ENCODE assay signal across 13 cellular contexts in the genomic region with DNA sequence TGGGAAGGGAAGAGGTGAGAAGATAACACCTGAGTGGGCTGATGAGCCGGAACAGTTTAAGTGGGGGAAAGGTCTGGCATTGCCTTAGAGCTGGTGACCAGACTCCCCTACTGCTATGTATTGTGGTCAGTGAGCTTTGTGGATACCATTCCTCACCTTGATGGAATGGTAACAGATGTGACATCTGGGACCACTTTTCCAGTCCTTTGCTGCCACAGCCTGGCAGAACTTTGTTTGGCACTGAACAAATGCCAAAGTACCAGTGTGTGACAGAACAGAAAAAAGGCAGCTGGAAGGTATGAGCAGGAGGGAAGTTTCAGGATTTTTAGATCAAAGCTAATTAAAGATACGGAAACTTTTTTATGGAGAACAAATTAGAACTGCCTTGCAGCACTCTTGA. TPM values are rescaled to one million over a fixed set of nuclear protein-coding genes. Genes with fewer than 3 reads are reported as not detected.
DNase-seq lines count a peak whose midpoint lies in the region; ATAC-seq and TF ChIP-seq lines count a peak whose summit lies in the region.
"Had no signal": no experiment of that assay in that cellular context is flagged by ENCODE, and none has a peak within 500 bp of the region (broad histone marks: within the 10 kb centered on the region; RNA-seq: fewer than 3 reads in every experiment).

No MANE protein-coding gene starts in this region.

- no peak overlapping the region for H2AFZ ChIP-seq in neuronal stem cell (ENCODE audit: low read length)

- TF ChIP-seq EP300 in Ishikawa (IDR thresholded peaks at IDR 0.05; ENCODE audit: borderline replicate concordance) = no peak

- H2BK5ac ChIP-seq in neuronal stem cell (ENCODE audit: low read length) = no peak overlapping the region

- no peak overlapping the region for H2BK12ac ChIP-seq in neuronal stem cell (ENCODE audit: low read length)

- H3K18ac ChIP-seq in neuronal stem cell (ENCODE audit: low read length) = no peak overlapping the region

- no peak overlapping the region for H3K4me3 Mint-ChIP-seq in chondrocyte (ENCODE audit: unreplicated experiment)
- H3K4me3 Mint-ChIP-seq in CD8-positive, alpha-beta T cell = no peak overlapping the region
- H3K4me3 Mint-ChIP-seq: activated CD4-positive, alpha-beta T cell treated with anti-CD3 and anti-CD28 coated beads for 36 hours had no signal

- H3K27ac Mint-ChIP-seq in chondrocyte (ENCODE audit: unreplicated experiment) = no peak overlapping the region
- H3K27ac Mint-ChIP-seq in CD8-positive, alpha-beta T cell = no peak overlapping the region
- H3K27ac Mint-ChIP-seq: activated CD4-positive, alpha-beta T cell treated with anti-CD3 and anti-CD28 coated beads for 36 hours had no signal

- peaks cover 2% of the 10 kb centered on the region for H3K79me1 ChIP-seq in neuronal stem cell (ENCODE audit: low read depth, low read length)

- no peak overlapping the region for H2BK120ac ChIP-seq in neuronal stem cell (ENCODE audit: low read depth, low read length)

- DNase-seq in AG04450 (ENCODE audit: low read depth, low spot score) (no peak), chondrocyte (ENCODE audit: low spot score) (no peak), right lobe of liver (no peak), NCI-H187 (lab: John Stamatoyannopoulos, UW) (no peak), neuronal stem cell (ENCODE audit: low spot score) (no peak), GOT3 (lab: John Stamatoyannopoulos, UW) (no peak)
- no peak for DNase-seq in CD8-positive, alpha-beta T cell
- DNase-seq: activated CD4-positive, alpha-beta T cell treated with anti-CD3 and anti-CD28 coated beads for 36 hours; activated effector memory CD4-positive, alpha-beta T cell treated with Interleukin-2 at 50 U/mL for 16 hours; NCI-H2081 treated with DMSO at 0.1 percent for 48 hours; SIG-M5 had no signal

- H3K27me3 Mint-ChIP-seq in chondrocyte (ENCODE audit: low read depth) = no peaks in the 10 kb centered on the region
- H3K27me3 Mint-ChIP-seq in CD8-positive, alpha-beta T cell (ENCODE audit: low read depth) = no peaks in the 10 kb centered on the region
- H3K27me3 Mint-ChIP-seq: activated CD4-positive, alpha-beta T cell treated with anti-CD3 and anti-CD28 coated beads for 36 hours had no signal

- peaks cover 33% of the 10 kb centered on the region for H3K36me3 Mint-ChIP-seq in chondrocyte (ENCODE audit: low read depth)
- H3K36me3 Mint-ChIP-seq in CD8-positive, alpha-beta T cell = peaks cover 77% of the 10 kb centered on the region

- peak; percentile 10; the same call in 1 of the 2 replicates for TF ChIP-seq CTCF in AG04450 (IDR thresholded peaks at IDR 0.05; ENCODE audit: low read depth, low read length)
- TF ChIP-seq CTCF in chondrocyte (IDR thresholded peaks at IDR 0.05) = peak; percentile 54
- peak; percentile 29 to 43 (median 30) for TF ChIP-seq CTCF in right lobe of liver (IDR thresholded peaks at IDR 0.05)
- no peak for TF ChIP-seq CTCF in CD8-positive, alpha-beta T cell (IDR thresholded peaks at IDR 0.05)

- no peak overlapping the region for H4K91ac ChIP-seq in neuronal stem cell (ENCODE audit: low read depth, low read length, poor library complexity)

- no peak overlapping the region for H3K4me2 ChIP-seq in neuronal stem cell (ENCODE audit: insufficient read depth, low read length, poor library complexity, severe bottlenecking)

- no peak overlapping the region for H4K8ac ChIP-seq in neuronal stem cell (ENCODE audit: low read depth, low read length)

- WGBS in right lobe of liver (ENCODE audit: insufficient coverage, low coverage, low lambda C conversion rate, missing lambda C conversion rate) = 90% methylated on average over 1 of the region's 2 CpGs
- WGBS in neuronal stem cell (ENCODE audit: extremely low coverage in 2 of 2, insufficient read length in 2 of 2, insufficient replicate concordance in 1 of 2), 2 donors = no CpG with 5 or more reads among the region's 2 CpGs

- CTCF ChIA-PET in AG04450 (lab: Charles Lee) = interaction anchor here (1.2 to 1.5 kb wide), 2 partner anchors 144 to 156 kb away, joined by 3 read pairs; no protein-coding TSS in a partner anchor
- CTCF ChIA-PET in CD8-positive, alpha-beta T cell (lab: Charles Lee) = interaction anchor here (0.9 to 1.8 kb wide), 3 partner anchors 20 to 156 kb away, joined by 3 to 13 read pairs (median 3); no protein-coding TSS in a partner anchor

- peak; percentile 47 to 63 (median 55) for ATAC-seq in right lobe of liver
- ATAC-seq in CD8-positive, alpha-beta T cell = no peak
- ATAC-seq: activated CD4-positive, alpha-beta T cell treated with anti-CD3 and anti-CD28 coated beads for 36 hours had no signal

- POLR2A ChIA-PET in AG04450 (lab: Yijun Ruan, JAX) = interaction anchor here (0.8 to 1.0 kb wide), 3 partner anchors 15 to 154 kb away, joined by 3 to 4 read pairs (median 3); a partner anchor contains a TSS
- POLR2A ChIA-PET in CD8-positive, alpha-beta T cell (lab: Charles Lee) = interaction anchor here (1.4 kb wide), 1 partner anchor 15 kb away, joined by 5 read pairs; a partner anchor contains a TSS

- H3K4me3 ChIP-seq in AG04450 (ENCODE audit: low read depth, low read length) = no peak overlapping the region
- no peak overlapping the region for H3K4me3 ChIP-seq in right lobe of liver
- no peak overlapping the region for H3K4me3 ChIP-seq in CD8-positive, alpha-beta T cell (ENCODE audit: low read depth, low read length)
- H3K4me3 ChIP-seq in neuronal stem cell (ENCODE audit: low read length in 2 of 2) = no peak overlapping the region

- peak; percentile 21; the same call in 1 of the 2 replicates for TF ChIP-seq RAD21 in Ishikawa (IDR thresholded peaks at IDR 0.05; ENCODE audit: low read depth)

- H3K9ac ChIP-seq in neuronal stem cell (ENCODE audit: low read depth, low read length, poor library complexity) = no peak overlapping the region

- peaks cover 11% of the 10 kb centered on the region for H3K4me1 Mint-ChIP-seq in chondrocyte (ENCODE audit: low read depth)
- H3K4me1 Mint-ChIP-seq in CD8-positive, alpha-beta T cell (ENCODE audit: low read depth) = peaks cover 25% of the 10 kb centered on the region

- no peak overlapping the region for H2AK5ac ChIP-seq in neuronal stem cell (ENCODE audit: low read depth, low read length)

- H3K9me3 ChIP-seq in AG04450 (ENCODE audit: control insufficient read depth, insufficient read depth, low read length) = no peaks in the 10 kb centered on the region
- H3K9me3 ChIP-seq in right lobe of liver = no peaks in the 10 kb centered on the region
- no peaks in the 10 kb centered on the region for H3K9me3 ChIP-seq in CD8-positive, alpha-beta T cell (ENCODE audit: low read length)
- no peaks in the 10 kb centered on the region for H3K9me3 ChIP-seq in neuronal stem cell (replicated peaks in 1 of 2; ENCODE audit: control insufficient read depth in 2 of 2, insufficient read depth in 1 of 2, low read depth in 1 of 2, low read length in 2 of 2)

- no peaks in the 10 kb centered on the region for H3K9me3 Mint-ChIP-seq in chondrocyte (ENCODE audit: low read depth)
- no peaks in the 10 kb centered on the region for H3K9me3 Mint-ChIP-seq in CD8-positive, alpha-beta T cell

- no peak overlapping the region for H3K14ac ChIP-seq in neuronal stem cell (ENCODE audit: low read length)

- H3K27me3 ChIP-seq in AG04450 (ENCODE audit: control insufficient read depth, insufficient read depth, low read length) = no peaks in the 10 kb centered on the region
- no peaks in the 10 kb centered on the region for H3K27me3 ChIP-seq in right lobe of liver
- H3K27me3 ChIP-seq in CD8-positive, alpha-beta T cell (ENCODE audit: insufficient read depth, low read length) = no peaks in the 10 kb centered on the region
- H3K27me3 ChIP-seq in neuronal stem cell (ENCODE audit: control insufficient read depth in 3 of 3, insufficient read depth in 3 of 3, low read depth in 1 of 3, low read length in 3 of 3) = no peaks in the 10 kb centered on the region

- intact Hi-C loops in right lobe of liver (cut with DNase I) = loop anchor here (10.0 kb wide), 1 partner anchor 149 kb away; no protein-coding TSS in a partner anchor
- intact Hi-C loops in CD8-positive, alpha-beta T cell (cut with DNase I, micrococcal nuclease) = no loop called here

- H3K27ac ChIP-seq in AG04450 (ENCODE audit: low read depth, low read length) (no peak overlapping the region), right lobe of liver (no peak overlapping the region), neuronal stem cell (replicated peaks; ENCODE audit: low read length) (no peak overlapping the region)
- H3K27ac ChIP-seq in CD8-positive, alpha-beta T cell (ENCODE audit: low read depth, low read length) = no peak overlapping the region
- H3K27ac ChIP-seq: C4-2B had no signal

- no peak overlapping the region for H3K23ac ChIP-seq in neuronal stem cell (ENCODE audit: low read depth, low read length, poor library complexity)

- peaks cover 0 to 46% (median 27%) of the 10 kb centered on the region in 4 donors for H3K36me3 ChIP-seq in right lobe of liver
- H3K36me3 ChIP-seq in CD8-positive, alpha-beta T cell (ENCODE audit: insufficient read depth, low read length) = peaks cover 34% of the 10 kb centered on the region
- peaks cover 35 to 74% of the 10 kb centered on the region in 2 donors for H3K36me3 ChIP-seq in neuronal stem cell (replicated peaks in 1 of 2; ENCODE audit: control insufficient read depth in 2 of 2, insufficient read depth in 2 of 2, low read length in 2 of 2)

- peaks cover 0 to 10% (median 3%) of the 10 kb centered on the region in 4 donors for H3K4me1 ChIP-seq in right lobe of liver
- H3K4me1 ChIP-seq in CD8-positive, alpha-beta T cell (ENCODE audit: insufficient read depth, low read length) = peaks cover 6% of the 10 kb centered on the region
- peaks cover 0 to 6% of the 10 kb centered on the region in 2 donors for H3K4me1 ChIP-seq in neuronal stem cell (ENCODE audit: control insufficient read depth in 2 of 2, insufficient read depth in 1 of 2, low read depth in 1 of 2, low read length in 2 of 2)

- no peak overlapping the region for H2BK15ac ChIP-seq in neuronal stem cell (ENCODE audit: low read length)

- H3K4ac ChIP-seq in neuronal stem cell (ENCODE audit: low read length) = no peak overlapping the region

- no peak for TF ChIP-seq POLR2A in right lobe of liver (IDR thresholded peaks at IDR 0.05)

RNA-seq across cellular contexts. Expression of a gene that starts 6.2 kb away (rescaled TPM):
- 59.3 and 63.7 TPM in 2 replicates for polyA plus RNA-seq in AG04450 (2011; rRNA removed)
- polyA minus RNA-seq in AG04450 (2011; rRNA and poly(A)+ RNA removed) = 36.9 and 41.8 TPM in 2 replicates
- total RNA-seq in chondrocyte = 48.3 to 48.6 TPM (median 48.4 TPM) in 3 replicates
- 10 to 100 TPM; 20.7 to 26.6 (median 24.1) TPM for total RNA-seq in right lobe of liver
- total RNA-seq in CD8-positive, alpha-beta T cell = 10 to 100 TPM; 18.8 to 20.2 TPM
- 15.7 TPM for polyA plus RNA-seq in neuronal stem cell (2013, experiment 1 of 2)
- polyA plus RNA-seq in neuronal stem cell (2013, experiment 2 of 2) = 16.3 TPM

RNA-seq across cellular contexts. Expression of a gene that starts 6.2 kb away (rescaled TPM):
- polyA plus RNA-seq in AG04450 (2011; rRNA removed) = 9.4 and 10.4 TPM in 2 replicates
- 43.5 and 51.1 TPM in 2 replicates for polyA minus RNA-seq in AG04450 (2011; rRNA and poly(A)+ RNA removed)
- 29.3 to 64.0 TPM (median 33.6 TPM) in 3 replicates for total RNA-seq in chondrocyte
- total RNA-seq in right lobe of liver = 10 to 100 TPM; 12.7 to 30.4 (median 19.2) TPM
- total RNA-seq in CD8-positive, alpha-beta T cell = 10 to 100 TPM; 57.0 to 64.4 TPM
- polyA plus RNA-seq in neuronal stem cell (2013, experiment 1 of 2) = 4.2 TPM
- polyA plus RNA-seq in neuronal stem cell (2013, experiment 2 of 2) = 4.0 TPM

RNA-seq across cellular contexts. Expression of a gene that starts 15.6 kb away (rescaled TPM):
- polyA plus RNA-seq in AG04450 (2011; rRNA removed) = 165 and 167 TPM in 2 replicates
- polyA minus RNA-seq in AG04450 (2011; rRNA and poly(A)+ RNA removed) = 90.0 and 97.7 TPM in 2 replicates
- total RNA-seq in chondrocyte (78.9 to 103 TPM (median 101 TPM) in 3 replicates), right lobe of liver (10 to 100 TPM; 19.9 to 38.3 (median 29.2) TPM)
- total RNA-seq in CD8-positive, alpha-beta T cell = 10 to 100 TPM; 24.6 to 25.6 TPM
- polyA plus RNA-seq in neuronal stem cell (2013, experiment 1 of 2) = 16.3 TPM
- polyA plus RNA-seq in neuronal stem cell (2013, experiment 2 of 2) = 15.7 TPM

RNA-seq across cellular contexts. Expression of a gene that starts 24.7 kb away (rescaled TPM):
- polyA plus RNA-seq in AG04450 (2011; rRNA removed) = 22.8 and 27.5 TPM in 2 replicates
- 41.6 and 47.4 TPM in 2 replicates for polyA minus RNA-seq in AG04450 (2011; rRNA and poly(A)+ RNA removed)
- total RNA-seq in chondrocyte = 14.4 to 16.9 TPM (median 14.5 TPM) in 3 replicates
- total RNA-seq in right lobe of liver = 1 to 10 TPM in 4 of 6 experiments, under 1 TPM in 1, not detected in 1; 0.49 to 5.3 (median 2.3) TPM
- 1 to 10 TPM in 1 of 2 experiments, under 1 TPM in 1; 0.92 to 1.3 TPM for total RNA-seq in CD8-positive, alpha-beta T cell
- polyA plus RNA-seq in neuronal stem cell (2013, experiment 1 of 2) = 166 TPM
- 165 TPM for polyA plus RNA-seq in neuronal stem cell (2013, experiment 2 of 2)

RNA-seq across cellular contexts. Expression of a gene that starts 45.8 kb away (rescaled TPM):
- not detected in 2 replicates for polyA plus RNA-seq in AG04450 (2011; rRNA removed)
- polyA minus RNA-seq in AG04450 (2011; rRNA and poly(A)+ RNA removed) = not detected in 2 replicates
- not detected in 3 replicates for total RNA-seq in chondrocyte
- under 1 TPM in 1 of 6 experiments, not detected in 5; 0.59 TPM for total RNA-seq in right lobe of liver
- total RNA-seq in CD8-positive, alpha-beta T cell = not detected
- polyA plus RNA-seq in neuronal stem cell (2013, experiment 1 of 2) = not detected
- not detected for polyA plus RNA-seq in neuronal stem cell (2013, experiment 2 of 2)
- total RNA-seq: activated CD4-positive, alpha-beta T cell treated with anti-CD3 and anti-CD28 coated beads for 36 hours had no signal

Comparison
In these comparisons a context has a peak if more than half of its experiments do, and no peak if none do; other contexts are left out.
1. intact Hi-C loops: an anchor here in right lobe of liver (10.0 kb wide); none called in CD8-positive, alpha-beta T cell.